Comparison of ENCODE assay signal across 8 cellular contexts in the genomic region with DNA sequence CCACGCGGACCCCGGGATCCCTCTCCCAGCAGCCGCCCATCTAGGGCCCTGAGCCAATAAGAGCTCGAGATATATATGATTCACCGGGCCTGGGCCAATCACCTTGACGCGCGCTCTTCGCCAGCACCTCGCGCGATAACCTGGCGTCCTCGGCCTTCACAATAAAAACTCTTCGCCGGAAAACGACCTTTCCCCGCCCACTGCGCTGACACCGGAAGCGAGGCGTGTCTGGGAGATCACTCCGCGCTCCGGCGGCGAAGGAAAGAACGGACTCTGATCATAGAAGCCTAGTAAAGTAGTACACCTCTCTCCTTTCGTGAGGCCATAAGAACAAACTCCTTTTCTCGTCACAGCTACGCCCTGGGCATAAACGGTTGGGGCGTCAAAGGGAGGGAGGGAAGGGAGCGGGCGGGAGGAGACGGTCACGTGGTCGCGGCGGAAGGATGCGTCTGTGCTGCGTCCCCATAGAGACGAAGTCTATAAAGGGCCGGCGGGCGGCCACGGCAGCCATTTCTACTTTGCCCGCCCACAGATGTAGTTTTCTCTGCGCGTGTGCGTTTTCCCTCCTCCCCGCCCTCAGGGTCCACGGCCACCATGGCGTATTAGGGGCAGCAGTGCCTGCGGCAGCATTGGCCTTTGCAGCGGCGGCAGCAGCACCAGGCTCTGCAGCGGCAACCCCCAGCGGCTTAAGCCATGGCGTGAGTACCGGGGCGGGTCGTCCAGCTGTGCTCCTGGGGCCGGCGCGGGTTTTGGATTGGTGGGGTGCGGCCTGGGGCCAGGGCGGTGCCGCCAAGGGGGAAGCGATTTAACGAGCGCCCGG. TPM values are rescaled to one million over a fixed set of nuclear protein-coding genes. Genes with fewer than 3 reads are reported as not detected.
A peak's percentile ranks its signal among the peaks of the same experiment; 100 is the strongest.
DNase-seq lines count a peak whose midpoint lies in the region; ATAC-seq and TF ChIP-seq lines count a peak whose summit lies in the region.

A gene with protein sequence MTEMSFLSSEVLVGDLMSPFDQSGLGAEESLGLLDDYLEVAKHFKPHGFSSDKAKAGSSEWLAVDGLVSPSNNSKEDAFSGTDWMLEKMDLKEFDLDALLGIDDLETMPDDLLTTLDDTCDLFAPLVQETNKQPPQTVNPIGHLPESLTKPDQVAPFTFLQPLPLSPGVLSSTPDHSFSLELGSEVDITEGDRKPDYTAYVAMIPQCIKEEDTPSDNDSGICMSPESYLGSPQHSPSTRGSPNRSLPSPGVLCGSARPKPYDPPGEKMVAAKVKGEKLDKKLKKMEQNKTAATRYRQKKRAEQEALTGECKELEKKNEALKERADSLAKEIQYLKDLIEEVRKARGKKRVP (plus strand): TSS at position 509 of the 820 bp plus-strand sequence. CDS start 884 bp downstream, outside the sequence.

- POLR2A ChIA-PET in activated CD4-positive, alpha-beta T cell treated with anti-CD3 and anti-CD28 coated beads, Interleukin-2, amount 10 ng/mL, durations not matched to agents 7 days and 5 days (lab: Charles Lee) = interaction anchor here (0.5 to 1.0 kb wide), 13 partner anchors 9 to 863 kb away, joined by 3 to 16 read pairs (median 4); a partner anchor contains a TSS

- intact Hi-C loops in left colon (cut with DNase I, micrococcal nuclease) = no loop called here

- peaks cover 1% of the 10 kb centered on the region for H3K27me3 Mint-ChIP-seq in activated CD4-positive, alpha-beta T cell treated with anti-CD3 and anti-CD28 coated beads, Interleukin-2, amount 10 ng/mL, durations not matched to agents 7 days and 5 days

- no peaks in the 10 kb centered on the region for H3K9me3 Mint-ChIP-seq in activated CD4-positive, alpha-beta T cell treated with anti-CD3 and anti-CD28 coated beads, Interleukin-2, amount 10 ng/mL, durations not matched to agents 7 days and 5 days

- peak within 1 kb of the TSS; percentile 100 for H3K9ac ChIP-seq in BLaER1

- peak within 1 kb of the TSS; percentile 100 for H3K4me2 ChIP-seq in BLaER1

- TF ChIP-seq CTCF in coronary artery (IDR thresholded peaks at IDR 0.05) = no peak

- H3K4me1 ChIP-seq in BLaER1 = peaks cover 54% of the 10 kb centered on the region

- H3K4me1 Mint-ChIP-seq in activated CD4-positive, alpha-beta T cell treated with anti-CD3 and anti-CD28 coated beads, Interleukin-2, amount 10 ng/mL, durations not matched to agents 7 days and 5 days = peaks cover 64% of the 10 kb centered on the region

- peak within 1 kb of the TSS; percentile 86 for H3K4me3 Mint-ChIP-seq in activated CD4-positive, alpha-beta T cell treated with anti-CD3 and anti-CD28 coated beads, Interleukin-2, amount 10 ng/mL, durations not matched to agents 7 days and 5 days

- H3K4me3 ChIP-seq in BLaER1 = peak within 1 kb of the TSS; percentile 98
- H3K4me3 ChIP-seq in coronary artery = peak within 1 kb of the TSS; percentile 95

- H3K36me3 ChIP-seq in BLaER1 = peaks cover 70% of the 10 kb centered on the region

- DNase-seq in NCI-H69 (lab: John Stamatoyannopoulos, UW) = peak; percentile 100
- DNase-seq in activated CD4-positive, alpha-beta T cell treated with anti-CD3 and anti-CD28 coated beads, Interleukin-2, amount 10 ng/mL, durations not matched to agents 7 days and 5 days = peak; percentile 98
- DNase-seq in coronary artery (ENCODE audit: low spot score) = peak; percentile 98
- DNase-seq in left colon = peak; percentile 98 to 99
- DNase-seq in stimulated activated CD4-positive, alpha-beta T cell treated with anti-CD3 and anti-CD28 coated beads, Interleukin-1b, Interleukin-23, amount 100 ng/mL, for 48 hours = peak; percentile 97

- ATAC-seq in GM19328 (IDR thresholded peaks at IDR 0.05; ENCODE audit: unreplicated experiment) = peak; percentile 78
- peak; percentile 73 for ATAC-seq in HG03520 (IDR thresholded peaks at IDR 0.05; ENCODE audit: unreplicated experiment)
- ATAC-seq in left colon = peak; percentile 77

- H3K27me3 ChIP-seq in BLaER1 = no peaks in the 10 kb centered on the region

- peaks cover 65% of the 10 kb centered on the region for H3K36me3 Mint-ChIP-seq in activated CD4-positive, alpha-beta T cell treated with anti-CD3 and anti-CD28 coated beads, Interleukin-2, amount 10 ng/mL, durations not matched to agents 7 days and 5 days (ENCODE audit: low read depth)

- H3K27ac Mint-ChIP-seq in activated CD4-positive, alpha-beta T cell treated with anti-CD3 and anti-CD28 coated beads, Interleukin-2, amount 10 ng/mL, durations not matched to agents 7 days and 5 days = peak within 1 kb of the TSS; percentile 97

- CTCF ChIA-PET in activated CD4-positive, alpha-beta T cell treated with anti-CD3 and anti-CD28 coated beads, Interleukin-2, amount 10 ng/mL, durations not matched to agents 7 days and 5 days (lab: Charles Lee) = interaction anchor here (0.6 to 1.8 kb wide), 8 partner anchors 10 to 356 kb away, joined by 3 to 29 read pairs (median 4); a partner anchor contains a TSS

- H3K27ac ChIP-seq in BLaER1 (peak within 1 kb of the TSS; percentile 100), coronary artery (peak within 1 kb of the TSS; percentile 98 to 99)

- peaks cover 52% of the 10 kb centered on the region for H4K20me1 ChIP-seq in BLaER1

- H3K9me3 ChIP-seq in BLaER1 = no peaks in the 10 kb centered on the region

RNA-seq across cellular contexts. Expression of the gene that starts here (rescaled TPM):
- total RNA-seq in activated CD4-positive, alpha-beta T cell treated with anti-CD3 and anti-CD28 coated beads, Interleukin-2, amount 10 ng/mL, durations not matched to agents 7 days and 5 days = 100 to 1,000 TPM; 372 to 437 TPM
- total RNA-seq in left colon = 100 to 1,000 TPM; 256 to 277 TPM

Comparison
In these comparisons a context has a peak if more than half of its experiments do, and no peak if none do; other contexts are left out.
1. Peak in every context shown above with its lines: DNase-seq, ATAC-seq, H3K4me3 ChIP-seq and H3K27ac ChIP-seq.